1 cellular context compared by ENCODE assay signal in genomic region chr18:26225022-26225693, GRCh38.
TF ChIP-seq lines count a peak whose summit lies in the region.

No MANE protein-coding gene starts in this region.

TF ChIP-seq in HEK293, 187 proteins besides CTCF, POLR2A, EP300 and RAD21 (continued from another document):
- no peak for TF ChIP-seq ZNF585B (tag by site-specific recombination; IDR thresholded peaks at IDR 0.05)
- TF ChIP-seq ZFP41 (tag by site-specific recombination; IDR thresholded peaks at IDR 0.05; ENCODE audit: borderline replicate concordance): no peak
- peak; percentile 66 for TF ChIP-seq PRDM10 (tag by site-specific recombination; IDR thresholded peaks at IDR 0.05)
- TF ChIP-seq HOXC10 (CRISPR knock-in tag; IDR thresholded peaks at IDR 0.05): no peak
- no peak for TF ChIP-seq ZNF133 (tag by site-specific recombination; IDR thresholded peaks at IDR 0.05)
- peak; percentile 73 for TF ChIP-seq ZNF335 (tag by site-specific recombination; conservative IDR thresholded peaks at IDR 0.05)
- TF ChIP-seq ZBTB11 (tag by site-specific recombination; conservative IDR thresholded peaks at IDR 0.05; ENCODE audit: low read depth): no peak
- no peak for TF ChIP-seq ZNF394 (tag by site-specific recombination; IDR thresholded peaks at IDR 0.05; ENCODE audit: borderline replicate concordance)
- TF ChIP-seq ZNF146 (tag by site-specific recombination; IDR thresholded peaks at IDR 0.05): no peak
- TF ChIP-seq, protein P1, sequence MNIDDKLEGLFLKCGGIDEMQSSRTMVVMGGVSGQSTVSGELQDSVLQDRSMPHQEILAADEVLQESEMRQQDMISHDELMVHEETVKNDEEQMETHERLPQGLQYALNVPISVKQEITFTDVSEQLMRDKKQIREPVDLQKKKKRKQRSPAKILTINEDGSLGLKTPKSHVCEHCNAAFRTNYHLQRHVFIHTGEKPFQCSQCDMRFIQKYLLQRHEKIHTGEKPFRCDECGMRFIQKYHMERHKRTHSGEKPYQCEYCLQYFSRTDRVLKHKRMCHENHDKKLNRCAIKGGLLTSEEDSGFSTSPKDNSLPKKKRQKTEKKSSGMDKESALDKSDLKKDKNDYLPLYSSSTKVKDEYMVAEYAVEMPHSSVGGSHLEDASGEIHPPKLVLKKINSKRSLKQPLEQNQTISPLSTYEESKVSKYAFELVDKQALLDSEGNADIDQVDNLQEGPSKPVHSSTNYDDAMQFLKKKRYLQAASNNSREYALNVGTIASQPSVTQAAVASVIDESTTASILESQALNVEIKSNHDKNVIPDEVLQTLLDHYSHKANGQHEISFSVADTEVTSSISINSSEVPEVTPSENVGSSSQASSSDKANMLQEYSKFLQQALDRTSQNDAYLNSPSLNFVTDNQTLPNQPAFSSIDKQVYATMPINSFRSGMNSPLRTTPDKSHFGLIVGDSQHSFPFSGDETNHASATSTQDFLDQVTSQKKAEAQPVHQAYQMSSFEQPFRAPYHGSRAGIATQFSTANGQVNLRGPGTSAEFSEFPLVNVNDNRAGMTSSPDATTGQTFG (tag by site-specific recombination; IDR thresholded peaks at IDR 0.05; ENCODE audit: borderline replicate concordance): no peak
- TF ChIP-seq MYNN (tag by site-specific recombination; IDR thresholded peaks at IDR 0.05; ENCODE audit: borderline replicate concordance): no peak
- no peak for TF ChIP-seq ZBTB7A (tag by site-specific recombination; IDR thresholded peaks at IDR 0.05; ENCODE audit: low read depth)
- no peak for TF ChIP-seq GLI2 (tag by site-specific recombination; IDR thresholded peaks at IDR 0.05; ENCODE audit: borderline replicate concordance, low read depth)
- TF ChIP-seq ZBTB48 (tag by site-specific recombination; IDR thresholded peaks at IDR 0.05): no peak
- no peak for TF ChIP-seq REPIN1 (tag by site-specific recombination; IDR thresholded peaks at IDR 0.05; ENCODE audit: low read depth)
- no peak for TF ChIP-seq BCL11A (tag by site-specific recombination; IDR thresholded peaks at IDR 0.05; ENCODE audit: low read depth)
- no peak for TF ChIP-seq ZBTB17 (tag by site-specific recombination; IDR thresholded peaks at IDR 0.05)
- TF ChIP-seq, protein P2, sequence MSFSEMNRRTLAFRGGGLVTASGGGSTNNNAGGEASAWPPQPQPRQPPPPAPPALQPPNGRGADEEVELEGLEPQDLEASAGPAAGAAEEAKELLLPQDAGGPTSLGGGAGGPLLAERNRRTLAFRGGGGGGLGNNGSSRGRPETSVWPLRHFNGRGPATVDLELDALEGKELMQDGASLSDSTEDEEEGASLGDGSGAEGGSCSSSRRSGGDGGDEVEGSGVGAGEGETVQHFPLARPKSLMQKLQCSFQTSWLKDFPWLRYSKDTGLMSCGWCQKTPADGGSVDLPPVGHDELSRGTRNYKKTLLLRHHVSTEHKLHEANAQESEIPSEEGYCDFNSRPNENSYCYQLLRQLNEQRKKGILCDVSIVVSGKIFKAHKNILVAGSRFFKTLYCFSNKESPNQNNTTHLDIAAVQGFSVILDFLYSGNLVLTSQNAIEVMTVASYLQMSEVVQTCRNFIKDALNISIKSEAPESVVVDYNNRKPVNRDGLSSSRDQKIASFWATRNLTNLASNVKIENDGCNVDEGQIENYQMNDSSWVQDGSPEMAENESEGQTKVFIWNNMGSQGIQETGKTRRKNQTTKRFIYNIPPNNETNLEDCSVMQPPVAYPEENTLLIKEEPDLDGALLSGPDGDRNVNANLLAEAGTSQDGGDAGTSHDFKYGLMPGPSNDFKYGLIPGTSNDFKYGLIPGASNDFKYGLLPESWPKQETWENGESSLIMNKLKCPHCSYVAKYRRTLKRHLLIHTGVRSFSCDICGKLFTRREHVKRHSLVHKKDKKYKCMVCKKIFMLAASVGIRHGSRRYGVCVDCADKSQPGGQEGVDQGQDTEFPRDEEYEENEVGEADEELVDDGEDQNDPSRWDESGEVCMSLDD (tag by site-specific recombination; IDR thresholded peaks at IDR 0.05): 0 out of 2 replicates have a peak, but pooled peaks have one; percentile 44
- TF ChIP-seq ZFP3 (tag by site-specific recombination; IDR thresholded peaks at IDR 0.05; ENCODE audit: low read depth): no peak
- TF ChIP-seq ZNF549 (tag by site-specific recombination; IDR thresholded peaks at IDR 0.05): no peak
- no peak for TF ChIP-seq ZBTB44 (tag by site-specific recombination; IDR thresholded peaks at IDR 0.05)
- peak; percentile 24; the same call in 1 of the 2 replicates for TF ChIP-seq OSR2 (tag by site-specific recombination; IDR thresholded peaks at IDR 0.05)
- TF ChIP-seq ZNF184 (tag by site-specific recombination; IDR thresholded peaks at IDR 0.05): no peak
- TF ChIP-seq ZFP37 (tag by site-specific recombination; IDR thresholded peaks at IDR 0.05): no peak
- TF ChIP-seq ZNF580 (tag by site-specific recombination; IDR thresholded peaks at IDR 0.05): peak; percentile 55; the same call in 1 of the 2 replicates
